ENCODE assay signal across 15 cellular contexts in genomic region chr1:151501474-151501873, GRCh38. TPM values are rescaled to one million over a fixed set of nuclear protein-coding genes. Genes with fewer than 3 reads are reported as not detected.
DNase-seq lines count a peak whose midpoint lies in the region; ATAC-seq, FAIRE-seq and TF ChIP-seq lines count a peak whose summit lies in the region.
"Had no signal": no experiment of that assay in that cellular context is flagged by ENCODE, and none has a peak within 500 bp of the region (broad histone marks: within the 10 kb centered on the region; RNA-seq: fewer than 3 reads in every experiment).

No MANE protein-coding gene starts in this region.

- H3K27ac ChIP-seq in PC-9 (no peak overlapping the region), small intestine (ENCODE audit: low read depth in 1 of 2, low read length in 1 of 2) (peak overlapping the region; percentile 23 to 38)
- H3K27ac ChIP-seq: spleen had no signal

- H3K9me3 ChIP-seq in PC-9 (ENCODE audit: insufficient read depth, low read depth): no peaks in the 10 kb centered on the region
- no peaks in the 10 kb centered on the region for H3K9me3 ChIP-seq in small intestine (ENCODE audit: control insufficient read depth, low read depth)
- H3K9me3 ChIP-seq: spleen had no signal

- ATAC-seq in GM19452 (IDR thresholded peaks at IDR 0.05; ENCODE audit: unreplicated experiment): no peak
- ATAC-seq: natural killer cell had no signal

- intact Hi-C loops in PC-9 (cut with micrococcal nuclease; ENCODE audit: unreplicated experiment): no loop called here

- 33 to 69% (median 36%) methylated on average over 9 to 10 of the region's 10 CpGs for WGBS in small intestine, 3 donors

- no peaks in the 10 kb centered on the region for H3K9me2 ChIP-seq in PC-9 (ENCODE audit: insufficient read depth)

- FAIRE-seq in small intestine (lab: Jason Lieb, UNC): no peak
- FAIRE-seq: endothelial cell of umbilical vein had no signal

- POLR2A ChIA-PET in PC-9 (lab: Charles Lee; ENCODE audit: unreplicated experiment): no interaction called here

- H3K4me3 ChIP-seq in PC-9 (no peak overlapping the region), fibroblast of mammary gland (ENCODE audit: control insufficient read depth, low read depth, low read length) (no peak overlapping the region), small intestine (ENCODE audit: low read depth in 1 of 2, low read length in 2 of 2) (no peak overlapping the region), H7 (ENCODE audit: insufficient read depth, low read depth, low read length) (no peak overlapping the region)
- H3K4me3 ChIP-seq: spleen had no signal

- no peaks in the 10 kb centered on the region for H3K27me3 ChIP-seq in PC-9 (ENCODE audit: insufficient read depth, low read depth)
- no peaks in the 10 kb centered on the region for H3K27me3 ChIP-seq in small intestine (ENCODE audit: control insufficient read depth in 2 of 2, insufficient read depth in 2 of 2, low read length in 2 of 2)
- H3K27me3 ChIP-seq in H7 (ENCODE audit: control insufficient read depth, insufficient read depth, low read length): no peaks in the 10 kb centered on the region; the same call in 1 of the 2 replicates
- H3K27me3 ChIP-seq: spleen had no signal

- TF ChIP-seq CTCF in PC-9 (conservative IDR thresholded peaks at IDR 0.05): peak; percentile 26; the same call in 1 of the 2 replicates
- TF ChIP-seq CTCF in fibroblast of mammary gland (conservative IDR thresholded peaks at IDR 0.05; ENCODE audit: control insufficient read depth, insufficient read depth, low read depth, low read length): peak; percentile 30

- no peak overlapping the region for H3K4me2 ChIP-seq in PC-9

- no peak overlapping the region for H2AFZ ChIP-seq in PC-9

- no TSS peak for BruUV-seq in PC-9 (replicated peaks; lab: Mats Ljungman, UMichigan)

- H3K4me1 ChIP-seq in PC-9 (replicated peaks; ENCODE audit: insufficient read depth) (peaks cover 13% of the 10 kb centered on the region; the same call in 1 of the 2 replicates), small intestine (ENCODE audit: control insufficient read depth in 2 of 2, insufficient read depth in 1 of 2, low read depth in 1 of 2, low read length in 1 of 2) (no peaks in the 10 kb centered on the region)
- H3K4me1 ChIP-seq: spleen had no signal

- no peaks in the 10 kb centered on the region for H3F3A ChIP-seq in PC-9 (ENCODE audit: insufficient read depth, low read depth)

- H4K20me1 ChIP-seq in PC-9 (ENCODE audit: insufficient read depth): no peaks in the 10 kb centered on the region

- DNase-seq in SIG-M5 treated with dmso at 0.1 percent for 504 hours (lab: John Stamatoyannopoulos, UW; ENCODE audit: unreplicated experiment) (peak; percentile 50), SIG-M5 (lab: John Stamatoyannopoulos, UW) (no peak), PC-9 (no peak), fibroblast of mammary gland (ENCODE audit: low read depth) (no peak), small intestine (peak; percentile 83), H7 (no peak), NCI-H187 treated with DMSO at 0.1 percent for 48 hours (lab: John Stamatoyannopoulos, UW) (no peak)
- DNase-seq: AML-193, aorta, HCEC 1CT, natural killer cell, NCI-H2107, spleen had no signal

- no peaks in the 10 kb centered on the region for H3K79me2 ChIP-seq in PC-9 (ENCODE audit: low read depth)

- H3K36me3 ChIP-seq in PC-9 (ENCODE audit: low read depth) (no peaks in the 10 kb centered on the region), small intestine (ENCODE audit: control insufficient read depth in 2 of 2, insufficient read depth in 2 of 2, low read length in 2 of 2) (no peaks in the 10 kb centered on the region), H7 (replicated peaks; ENCODE audit: control insufficient read depth, insufficient read depth, low read length) (no peaks in the 10 kb centered on the region)
- H3K36me3 ChIP-seq: spleen had no signal

- CTCF ChIA-PET in PC-9 (lab: Charles Lee): no interaction called here

RNA-seq across cellular contexts. Expression of gene CGN, which starts 9.7 kb away (rescaled TPM):
- total RNA-seq in PC-9 (2021): 30.3 and 31.1 TPM in 2 replicates
- polyA plus RNA-seq in small intestine: 100 to 1,000 TPM in 2 of 3 donors, 10 to 100 TPM in 1; 33.5 to 286 (median 221) TPM
- total RNA-seq in H7 (2014; rRNA removed; shearing (Covaris generic)): 18.5 and 20.3 TPM in 2 replicates

RNA-seq across cellular contexts. Expression of gene TUFT1, which starts 38.6 kb away (rescaled TPM):
- 35.3 and 40.2 TPM in 2 replicates for total RNA-seq in PC-9 (2021)
- 10 to 100 TPM in 1 of 3 donors, 1 to 10 TPM in 2; 8.5 to 14.1 (median 8.9) TPM for polyA plus RNA-seq in small intestine
- 11.3 and 11.9 TPM in 2 replicates for total RNA-seq in H7 (2014; rRNA removed; shearing (Covaris generic))

RNA-seq across cellular contexts. Expression of gene POGZ, which starts 42.2 kb away (rescaled TPM):
- 63.3 and 71.0 TPM in 2 replicates for total RNA-seq in PC-9 (2021)
- polyA plus RNA-seq in small intestine: 10 to 100 TPM; 11.1 to 16.3 (median 15.6) TPM
- 44.7 and 56.5 TPM in 2 replicates for total RNA-seq in H7 (2014; rRNA removed; shearing (Covaris generic))

Comparison
In these comparisons a context has a peak if more than half of its experiments do, and no peak if none do; other contexts are left out.
1. DNase-seq: peak in SIG-M5 treated with dmso at 0.1 percent for 504 hours (single experiment) and small intestine (single experiment); none in SIG-M5 (single experiment), PC-9 (0 of 2), fibroblast of mammary gland (single experiment), H7 (single experiment) and NCI-H187 treated with DMSO at 0.1 percent for 48 hours (single experiment).